ENCODE assay signal across 14 cellular contexts in the genomic region with DNA sequence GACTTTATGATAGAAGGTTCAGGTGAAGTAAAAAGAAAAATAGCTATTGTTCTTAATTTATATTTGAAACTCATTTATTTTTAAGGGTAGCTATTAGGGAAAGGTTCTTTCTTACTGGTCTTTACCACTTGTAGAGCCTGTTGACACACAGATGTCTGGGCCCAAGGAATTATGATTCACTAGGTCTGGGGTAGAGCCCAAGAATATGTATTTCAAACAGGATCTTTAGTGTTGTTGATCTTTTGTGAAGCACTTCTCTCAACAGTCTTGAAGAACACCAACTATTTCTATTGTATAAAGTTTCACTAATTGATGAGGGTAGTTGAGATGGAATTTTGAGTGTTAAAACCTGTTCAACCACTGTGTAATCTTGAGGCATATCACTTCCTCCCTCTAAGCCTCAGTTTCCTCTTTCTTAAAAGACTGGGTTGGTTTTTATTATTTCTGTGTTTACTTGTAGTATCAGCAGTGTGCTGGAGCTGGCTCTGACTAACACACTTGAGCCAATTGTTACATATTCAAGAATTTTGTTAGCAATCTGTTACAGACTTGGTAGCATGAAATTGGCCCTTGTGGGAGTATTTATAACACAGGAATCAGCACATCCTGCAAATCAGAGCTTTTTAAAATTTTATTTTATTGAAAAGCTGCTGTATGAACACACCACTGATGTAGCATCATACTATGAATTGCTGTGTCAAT.
"Had no signal": no experiment of that assay in that cellular context is flagged by ENCODE, and none has a peak within 500 bp of the region (broad histone marks: within the 10 kb centered on the region; RNA-seq: fewer than 3 reads in every experiment).

No MANE protein-coding gene starts in this region.

- H3K27me3 ChIP-seq: foreskin keratinocyte, heart left ventricle, neural progenitor cell, tibial artery had no signal

- H3K27ac ChIP-seq: foreskin keratinocyte, heart left ventricle, neural progenitor cell, parathyroid adenoma, skin epidermis, tibial artery had no signal

- H3K4me2 ChIP-seq: neural progenitor cell had no signal

- H3K9ac ChIP-seq: neural progenitor cell, parathyroid adenoma had no signal

- H3K36me3 ChIP-seq: neural progenitor cell had no signal

- H3K4me3 ChIP-seq: heart left ventricle, neural progenitor cell, skin epidermis, tibial artery had no signal

- H2AFZ ChIP-seq: neural progenitor cell, parathyroid adenoma had no signal

- H3K4me1 ChIP-seq: parathyroid adenoma had no signal

- DNase-seq: activated CD4-positive, alpha-beta T cell treated with anti-CD3 and anti-CD28 coated beads, Interleukin-2, amount 50 U/mL, for 1 hour; activated effector memory CD4-positive, alpha-beta T cell treated with Interleukin-2 at 50 U/mL for 16 hours; activated T-cell treated with anti-CD3 and anti-CD28 coated beads, Interleukin-2, amount 50 U/mL, for 1 hour; amniotic stem cell; endodermal cell; foreskin keratinocyte; heart left ventricle; midbrain; retina; T-helper 2 cell; tibial artery had no signal

- ATAC-seq: foreskin keratinocyte, heart left ventricle had no signal

- H3K79me2 ChIP-seq: parathyroid adenoma had no signal

- H3K9me3 ChIP-seq: heart left ventricle, tibial artery had no signal
